ENCODE assay signal across 38 cellular contexts in genomic region chr6:36374194-36374593, GRCh38. TPM values are rescaled to one million over a fixed set of nuclear protein-coding genes. Genes with fewer than 3 reads are reported as not detected.
"Had no signal": no experiment of that assay in that cellular context is flagged by ENCODE, and none has a peak within 500 bp of the region (broad histone marks: within the 10 kb centered on the region; RNA-seq: fewer than 3 reads in every experiment).

No MANE protein-coding gene starts in this region.

- H3K9me3 Mint-ChIP-seq: immature natural killer cell; naive thymus-derived CD4-positive, alpha-beta T cell; natural killer cell treated with Interleukin-12 subunit alpha and Interleukin-12 subunit beta and Interleukin-15 and Interleukin-18, amount 100 ng/mL, for 72 hours; stimulated activated memory B cell treated with anti-CD40 and anti-IgM and Interleukin-4, amounts not matched to agents 10 μg/mL and 1 μg/mL and 100 μg/mL, for 72 hours; stimulated activated naive CD8-positive, alpha-beta T cell treated with anti-CD3 and anti-CD28 coated beads, Interleukin-15, amount 100 ng/mL, for 72 hours had no signal

- H3K27ac Mint-ChIP-seq: immature natural killer cell; naive thymus-derived CD4-positive, alpha-beta T cell; natural killer cell treated with Interleukin-12 subunit alpha and Interleukin-12 subunit beta and Interleukin-15 and Interleukin-18, amount 100 ng/mL, for 72 hours; progenitor cell of endocrine pancreas; stimulated activated memory B cell treated with anti-CD40 and anti-IgM and Interleukin-4, amounts not matched to agents 10 μg/mL and 1 μg/mL and 100 μg/mL, for 72 hours; stimulated activated naive CD8-positive, alpha-beta T cell treated with anti-CD3 and anti-CD28 coated beads, Interleukin-15, amount 100 ng/mL, for 72 hours had no signal

- H3K4me3 ChIP-seq: left lung, lower lobe of right lung, mucosa of descending colon, right atrium auricular region, right lobe of liver, smooth muscle cell, thyroid gland, transverse colon, upper lobe of left lung, vagina had no signal

- H3K27ac ChIP-seq: left lung, lower lobe of right lung, parathyroid adenoma, right atrium auricular region, right lobe of liver, thyroid gland, transverse colon, upper lobe of left lung, vagina had no signal

- H3K9me3 ChIP-seq: left lung, lower lobe of right lung, mucosa of descending colon, right atrium auricular region, right lobe of liver, thyroid gland, transverse colon, upper lobe of left lung, vagina had no signal

- H3K4me3 Mint-ChIP-seq: immature natural killer cell; naive thymus-derived CD4-positive, alpha-beta T cell; natural killer cell treated with Interleukin-12 subunit alpha and Interleukin-12 subunit beta and Interleukin-15 and Interleukin-18, amount 100 ng/mL, for 72 hours; stimulated activated memory B cell treated with anti-CD40 and anti-IgM and Interleukin-4, amounts not matched to agents 10 μg/mL and 1 μg/mL and 100 μg/mL, for 72 hours; stimulated activated naive CD8-positive, alpha-beta T cell treated with anti-CD3 and anti-CD28 coated beads, Interleukin-15, amount 100 ng/mL, for 72 hours had no signal

- H3K27me3 Mint-ChIP-seq: naive thymus-derived CD4-positive, alpha-beta T cell; natural killer cell treated with Interleukin-12 subunit alpha and Interleukin-12 subunit beta and Interleukin-15 and Interleukin-18, amount 100 ng/mL, for 72 hours; stimulated activated naive CD8-positive, alpha-beta T cell treated with anti-CD3 and anti-CD28 coated beads, Interleukin-15, amount 100 ng/mL, for 72 hours had no signal

- H3K4me1 Mint-ChIP-seq: immature natural killer cell; stimulated activated naive CD8-positive, alpha-beta T cell treated with anti-CD3 and anti-CD28 coated beads, Interleukin-15, amount 100 ng/mL, for 72 hours had no signal

- ATAC-seq: left colon; left lung; lower lobe of right lung; mucosa of descending colon; naive thymus-derived CD4-positive, alpha-beta T cell; natural killer cell treated with Interleukin-12 subunit alpha and Interleukin-12 subunit beta and Interleukin-15 and Interleukin-18, amount 100 ng/mL, for 72 hours; right lobe of liver; stimulated activated memory B cell treated with anti-CD40 and anti-IgM and Interleukin-4, amounts not matched to agents 10 μg/mL and 1 μg/mL and 100 μg/mL, for 72 hours; stimulated activated naive CD8-positive, alpha-beta T cell treated with anti-CD3 and anti-CD28 coated beads, Interleukin-15, amount 100 ng/mL, for 72 hours had no signal

- H3K4me1 ChIP-seq: parathyroid adenoma, right atrium auricular region, transverse colon had no signal

- H3K27me3 ChIP-seq: left lung, right atrium auricular region, right lobe of liver, thyroid gland, transverse colon, upper lobe of left lung, vagina had no signal

- H3K36me3 Mint-ChIP-seq: natural killer cell treated with Interleukin-12 subunit alpha and Interleukin-12 subunit beta and Interleukin-15 and Interleukin-18, amount 100 ng/mL, for 72 hours; stimulated activated memory B cell treated with anti-CD40 and anti-IgM and Interleukin-4, amounts not matched to agents 10 μg/mL and 1 μg/mL and 100 μg/mL, for 72 hours had no signal

- DNase-seq: hypothalamus; immature natural killer cell; kidney; left colon; left lung; lower lobe of right lung; mesendoderm; midbrain; mucosa of descending colon; naive thymus-derived CD4-positive, alpha-beta T cell; occipital lobe; stimulated activated CD4-positive, alpha-beta T cell treated with anti-CD3 and anti-CD28 coated beads, Interleukin-1b, Interleukin-23, amount 100 ng/mL, for 48 hours; stimulated activated CD4-positive, alpha-beta T cell treated with anti-CD3 and anti-CD28 coated beads, Interleukin-2, amount 100 ng/mL, for 48 hours; stimulated activated CD4-positive, alpha-beta T cell treated with anti-CD3 and anti-CD28 coated beads, Interleukin-4, amount 100 ng/mL, for 4 hours; stimulated activated CD8-positive, alpha-beta memory T cell treated with anti-CD3 and anti-CD28 coated beads, Interleukin-4, amount 100 ng/mL, for 48 hours; stimulated activated naive CD4-positive, alpha-beta T cell treated with Interleukin-2 at 50 U/mL for 16 hours; stimulated activated naive CD8-positive, alpha-beta T cell treated with anti-CD3 and anti-CD28 coated beads, Interleukin-15, amount 100 ng/mL, for 72 hours; substantia nigra; thyroid gland; transverse colon; upper lobe of left lung had no signal

- H3K36me3 ChIP-seq: right atrium auricular region, right lobe of liver, thyroid gland, transverse colon, upper lobe of left lung, vagina had no signal

RNA-seq across cellular contexts. Expression of gene ETV7, which starts 13.3 kb away (rescaled TPM):
- total RNA-seq: myocyte, occipital lobe, progenitor cell of endocrine pancreas, skeletal muscle tissue, smooth muscle cell, temporal lobe had no signal
- polyA plus RNA-seq: neural cell had no signal

RNA-seq across cellular contexts. Expression of gene BNIP5, which starts 37.5 kb away (rescaled TPM):
- total RNA-seq: liver; lower lobe of right lung; myocyte; natural killer cell treated with Interleukin-12 subunit alpha and Interleukin-12 subunit beta and Interleukin-15 and Interleukin-18, amount 100 ng/mL, for 72 hours; occipital lobe; osteocyte; pulmonary artery endothelial cell; renal cortical epithelial cell; right atrium auricular region; right lobe of liver; skeletal muscle tissue; smooth muscle cell; thyroid gland; urinary bladder; vagina had no signal
- polyA plus RNA-seq: immature natural killer cell; liver; naive thymus-derived CD4-positive, alpha-beta T cell; neural cell; smooth muscle cell; urinary bladder had no signal
